Comparison of ENCODE assay signal across 23 cellular contexts in the genomic region with DNA sequence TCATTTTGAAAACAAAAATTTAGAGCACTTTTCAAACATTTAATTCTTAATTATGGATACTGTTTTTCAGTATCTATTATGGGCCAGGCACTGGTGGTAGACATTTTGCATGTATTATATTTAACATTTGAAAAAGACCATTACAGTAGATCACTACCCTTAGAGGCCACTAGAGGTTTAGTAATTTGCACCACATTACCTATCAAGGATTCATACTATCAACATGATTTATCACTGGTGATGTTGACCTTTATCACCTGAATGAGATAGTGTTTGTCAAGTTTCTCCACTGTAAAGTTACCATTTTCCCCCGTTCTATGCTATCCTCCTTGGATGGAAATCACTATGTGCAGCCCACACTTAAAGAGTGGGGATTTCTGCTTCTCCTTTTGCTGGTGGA. TPM values are rescaled to one million over a fixed set of nuclear protein-coding genes. Genes with fewer than 3 reads are reported as not detected.
A peak's percentile ranks its signal among the peaks of the same experiment; 100 is the strongest.
DNase-seq lines count a peak whose midpoint lies in the region; ATAC-seq, FAIRE-seq and TF ChIP-seq lines count a peak whose summit lies in the region.
"Had no signal": no experiment of that assay in that cellular context is flagged by ENCODE, and none has a peak within 500 bp of the region (broad histone marks: within the 10 kb centered on the region; RNA-seq: fewer than 3 reads in every experiment).

No MANE protein-coding gene starts in this region.

- no peak overlapping the region for H3K4me3 Mint-ChIP-seq in neural crest cell
- H3K4me3 Mint-ChIP-seq in activated CD4-positive, alpha-beta memory T cell treated with anti-CD3 and anti-CD28 coated beads for 36 hours, result no peak overlapping the region
- H3K4me3 Mint-ChIP-seq in stimulated activated memory B cell treated with anti-CD40 and anti-IgM and Interleukin-4, amounts not matched to agents 10 μg/mL and 1 μg/mL and 100 μg/mL, for 72 hours, result no peak overlapping the region
- H3K4me3 Mint-ChIP-seq: activated T-cell treated with anti-CD3 and anti-CD28 coated beads, Interleukin-2, amount 50 U/mL, for 24 hours; dendritic cell treated with granulocyte-macrophage colony-stimulating factor and Interleukin-4, amounts not matched to agents 40 ng/mL and 50 ng/mL, for 4 days; natural killer cell treated with Interleukin-12 subunit alpha and Interleukin-12 subunit beta and Interleukin-15 and Interleukin-18, amount 100 ng/mL, for 72 hours had no signal

- ATAC-seq in stimulated activated memory B cell treated with anti-CD40 and anti-IgM and Interleukin-4, amounts not matched to agents 10 μg/mL and 1 μg/mL and 100 μg/mL, for 72 hours, result no peak
- ATAC-seq: activated CD4-positive, CD25-positive, alpha-beta regulatory T cell treated with anti-CD3 and anti-CD28 coated beads, Interleukin-2, amount 50 U/mL, for 24 hours; left ventricle myocardium superior; natural killer cell treated with Interleukin-12 subunit alpha and Interleukin-12 subunit beta and Interleukin-15 and Interleukin-18, amount 100 ng/mL, for 72 hours; right lobe of liver had no signal

- CTCF ChIA-PET in activated CD4-positive, alpha-beta memory T cell treated with anti-CD3 and anti-CD28 coated beads for 36 hours (lab: Charles Lee), result no interaction called here

- H3K36me3 Mint-ChIP-seq in neural crest cell (ENCODE audit: low read depth), result no peaks in the 10 kb centered on the region
- peaks cover 1% of the 10 kb centered on the region for H3K36me3 Mint-ChIP-seq in activated CD4-positive, alpha-beta memory T cell treated with anti-CD3 and anti-CD28 coated beads for 36 hours
- H3K36me3 Mint-ChIP-seq in stimulated activated memory B cell treated with anti-CD40 and anti-IgM and Interleukin-4, amounts not matched to agents 10 μg/mL and 1 μg/mL and 100 μg/mL, for 72 hours, result no peaks in the 10 kb centered on the region
- H3K36me3 Mint-ChIP-seq: natural killer cell treated with Interleukin-12 subunit alpha and Interleukin-12 subunit beta and Interleukin-15 and Interleukin-18, amount 100 ng/mL, for 72 hours had no signal

- POLR2A ChIA-PET in activated CD4-positive, alpha-beta memory T cell treated with anti-CD3 and anti-CD28 coated beads for 36 hours (lab: Charles Lee), result no interaction called here

- H3K27ac Mint-ChIP-seq in neural crest cell (ENCODE audit: unreplicated experiment), result no peak overlapping the region
- H3K27ac Mint-ChIP-seq in activated CD4-positive, alpha-beta memory T cell treated with anti-CD3 and anti-CD28 coated beads for 36 hours, result no peak overlapping the region
- no peak overlapping the region for H3K27ac Mint-ChIP-seq in stimulated activated memory B cell treated with anti-CD40 and anti-IgM and Interleukin-4, amounts not matched to agents 10 μg/mL and 1 μg/mL and 100 μg/mL, for 72 hours
- H3K27ac Mint-ChIP-seq: activated T-cell treated with anti-CD3 and anti-CD28 coated beads, Interleukin-2, amount 50 U/mL, for 24 hours; dendritic cell treated with granulocyte-macrophage colony-stimulating factor and Interleukin-4, amounts not matched to agents 40 ng/mL and 50 ng/mL, for 4 days; natural killer cell treated with Interleukin-12 subunit alpha and Interleukin-12 subunit beta and Interleukin-15 and Interleukin-18, amount 100 ng/mL, for 72 hours had no signal

- H3K27me3 Mint-ChIP-seq in neural crest cell (ENCODE audit: low read depth), result no peaks in the 10 kb centered on the region
- H3K27me3 Mint-ChIP-seq in activated CD4-positive, alpha-beta memory T cell treated with anti-CD3 and anti-CD28 coated beads for 36 hours, result no peaks in the 10 kb centered on the region
- no peaks in the 10 kb centered on the region for H3K27me3 Mint-ChIP-seq in stimulated activated memory B cell treated with anti-CD40 and anti-IgM and Interleukin-4, amounts not matched to agents 10 μg/mL and 1 μg/mL and 100 μg/mL, for 72 hours

- H3K4me3 ChIP-seq in GM12864 (ENCODE audit: low read depth, low read length), result no peak overlapping the region
- no peak overlapping the region for H3K4me3 ChIP-seq in NB4 (ENCODE audit: low read depth, low read length)
- H3K4me3 ChIP-seq in bronchial epithelial cell (ENCODE audit: low read depth, low read length), result no peak overlapping the region
- H3K4me3 ChIP-seq: hepatocyte, right lobe of liver, transverse colon had no signal

- H3K36me3 ChIP-seq in bronchial epithelial cell (ENCODE audit: control insufficient read depth, insufficient read depth, low read length), result no peaks in the 10 kb centered on the region
- H3K36me3 ChIP-seq: right lobe of liver, transverse colon had no signal

- TF ChIP-seq POLR2A in NB4 (IDR thresholded peaks at IDR 0.05; ENCODE audit: extremely low read depth, insufficient read length), result no peak

- DNase-seq in GM12864 (ENCODE audit: low read depth) (no peak), NB4 (ENCODE audit: low read depth) (no peak), bronchial epithelial cell (ENCODE audit: low read depth) (no peak), neural crest cell (ENCODE audit: low read depth, low spot score) (no peak), OCI-M2 (lab: John Stamatoyannopoulos, UW; ENCODE audit: unreplicated experiment) (no peak), DMS153 treated with DMSO at 0.1 percent for 48 hours (lab: John Stamatoyannopoulos, UW; ENCODE audit: unreplicated experiment) (no peak)
- DNase-seq in activated CD4-positive, alpha-beta memory T cell treated with anti-CD3 and anti-CD28 coated beads for 36 hours, result no peak
- DNase-seq: activated naive CD4-positive, alpha-beta T cell treated with Interleukin-2 at 50 U/mL for 16 hours; activated T-cell treated with anti-CD3 and anti-CD28 coated beads, Interleukin-2, amount 50 U/mL, for 24 hours; amniotic stem cell; left ventricle myocardium superior; NCI-H1048; NCI-H187 treated with DMSO at 0.1 percent for 48 hours; NCI-H345; right lobe of liver; stimulated activated CD4-positive, alpha-beta T cell treated with anti-CD3 and anti-CD28 coated beads, Interleukin-15, amount 100 ng/mL, for 24 hours; T-helper 9 cell; transverse colon had no signal

- FAIRE-seq in bronchial epithelial cell (lab: Jason Lieb, UNC), result no peak

- TF ChIP-seq CTCF in GM12864 (IDR thresholded peaks at IDR 0.05; ENCODE audit: low read depth, low read length, missing control alignments) (peak; percentile 26), NB4 (IDR thresholded peaks at IDR 0.05; ENCODE audit: low read depth, low read length) (peak; percentile 2), bronchial epithelial cell (IDR thresholded peaks at IDR 0.05; ENCODE audit: insufficient read depth, low read length, severe bottlenecking) (peak; percentile 4), neural crest cell (conservative IDR thresholded peaks at IDR 0.05) (peak; percentile 29)

- peaks cover 20% of the 10 kb centered on the region for H3K4me1 Mint-ChIP-seq in neural crest cell
- H3K4me1 Mint-ChIP-seq in activated CD4-positive, alpha-beta memory T cell treated with anti-CD3 and anti-CD28 coated beads for 36 hours (ENCODE audit: low read depth), result peaks cover 22% of the 10 kb centered on the region
- H3K4me1 Mint-ChIP-seq in stimulated activated memory B cell treated with anti-CD40 and anti-IgM and Interleukin-4, amounts not matched to agents 10 μg/mL and 1 μg/mL and 100 μg/mL, for 72 hours, result peaks cover 14% of the 10 kb centered on the region

- H3K27me3 ChIP-seq in bronchial epithelial cell (ENCODE audit: control insufficient read depth, insufficient read depth, low read length), result no peaks in the 10 kb centered on the region
- H3K27me3 ChIP-seq: hepatocyte, right lobe of liver, transverse colon had no signal

- H3K9me3 Mint-ChIP-seq in neural crest cell, result no peaks in the 10 kb centered on the region
- no peaks in the 10 kb centered on the region for H3K9me3 Mint-ChIP-seq in activated CD4-positive, alpha-beta memory T cell treated with anti-CD3 and anti-CD28 coated beads for 36 hours
- no peaks in the 10 kb centered on the region for H3K9me3 Mint-ChIP-seq in stimulated activated memory B cell treated with anti-CD40 and anti-IgM and Interleukin-4, amounts not matched to agents 10 μg/mL and 1 μg/mL and 100 μg/mL, for 72 hours
- H3K9me3 Mint-ChIP-seq: activated T-cell treated with anti-CD3 and anti-CD28 coated beads, Interleukin-2, amount 50 U/mL, for 24 hours; dendritic cell treated with granulocyte-macrophage colony-stimulating factor and Interleukin-4, amounts not matched to agents 40 ng/mL and 50 ng/mL, for 4 days; natural killer cell treated with Interleukin-12 subunit alpha and Interleukin-12 subunit beta and Interleukin-15 and Interleukin-18, amount 100 ng/mL, for 72 hours had no signal

- intact Hi-C loops in activated CD4-positive, alpha-beta memory T cell treated with anti-CD3 and anti-CD28 coated beads for 36 hours (cut with micrococcal nuclease), result loop anchor here (5.0 to 10.0 kb wide), 3 partner anchors 172 to 1300 kb away; partner anchors contain the start of genes ANKMY2 and BZW2

RNA-seq across cellular contexts. Expression of gene SNX13, which starts 4.4 kb away (rescaled TPM):
- 30.2 and 32.9 TPM in 2 replicates for total RNA-seq in bronchial epithelial cell
- total RNA-seq in neural crest cell, result 35.4 and 35.6 TPM in 2 replicates
- total RNA-seq in activated CD4-positive, alpha-beta memory T cell treated with anti-CD3 and anti-CD28 coated beads for 36 hours, result 10 to 100 TPM; 18.6 to 19.8 TPM
